10 cellular contexts compared by ENCODE assay signal in the genomic region with DNA sequence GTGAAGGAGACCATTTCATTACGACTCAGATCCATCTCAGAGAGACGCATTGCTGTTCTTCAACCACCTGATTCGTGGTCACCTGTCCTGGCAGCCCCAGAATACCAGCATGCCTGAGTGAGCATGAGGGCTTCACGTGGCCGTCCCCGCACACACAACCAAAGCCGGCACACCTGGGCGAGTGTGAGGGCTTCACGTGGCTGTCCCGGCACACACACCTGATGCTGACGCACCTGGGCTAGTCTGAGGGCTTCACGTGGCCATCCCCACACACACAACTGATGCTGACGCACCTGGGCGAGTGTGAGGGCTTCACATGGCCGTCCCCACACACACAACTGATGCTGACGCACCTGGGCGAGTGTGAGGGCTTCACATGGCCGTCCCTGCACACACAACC. TPM values are rescaled to one million over a fixed set of nuclear protein-coding genes. Genes with fewer than 3 reads are reported as not detected.
DNase-seq lines count a peak whose midpoint lies in the region; ATAC-seq, FAIRE-seq and TF ChIP-seq lines count a peak whose summit lies in the region.
"Not testable (repeated sequence)": the region's sequence is repeated elsewhere in the genome, so short reads cannot be mapped to it uniquely, and the experiment has no call there.
"Had no signal": no experiment of that assay in that cellular context is flagged by ENCODE, and none has a peak within 500 bp of the region (broad histone marks: within the 10 kb centered on the region; RNA-seq: fewer than 3 reads in every experiment).

No MANE protein-coding gene starts in this region.

- H3K4me2 ChIP-seq in BLaER1, result peak overlapping the region; percentile 53
- peak overlapping the region in 7 of 11 experiments; percentile 28 to 72 (median 65); a peak in 13 of 22 replicates for H3K4me2 ChIP-seq in BLaER1 treated with 17β-estradiol and CSF1 and Interleukin-3, amounts not matched to agents 10 nM and 100 nM

- not testable (repeated sequence) for ATAC-seq in Right ventricle myocardium inferior, right cardiac atrium

- not testable (repeated sequence) for H3K36me3 Mint-ChIP-seq in endothelial cell (ENCODE audit: low read depth, unreplicated experiment)

- not testable (repeated sequence) for H3K4me3 ChIP-seq in BLaER1; BLaER1 treated with 17β-estradiol and CSF1 and Interleukin-3, amounts not matched to agents 10 nM and 100 nM; right cardiac atrium (ENCODE audit: low read length); kidney (ENCODE audit: low read length in 2 of 2)

- 91% methylated on average over 18 of the region's 18 CpGs for WGBS in right cardiac atrium

- not testable (repeated sequence) for DNase-seq in endothelial cell (ENCODE audit: low spot score)
- DNase-seq in Right ventricle myocardium inferior (ENCODE audit: missing footprints), result peak; percentile 31
- peak in 2 of 3 donors; percentile 23 to 43 for DNase-seq in right cardiac atrium
- peak; percentile 66 for DNase-seq in kidney

- peaks cover 34% of the 10 kb centered on the region for H3K4me1 ChIP-seq in BLaER1
- peaks cover 8 to 32% (median 24%) of the 10 kb centered on the region in 10 experiments for H3K4me1 ChIP-seq in BLaER1 treated with 17β-estradiol and CSF1 and Interleukin-3, amounts not matched to agents 10 nM and 100 nM
- not testable (repeated sequence) for H3K4me1 ChIP-seq in right cardiac atrium (ENCODE audit: control insufficient read depth, insufficient read depth, low read length); kidney (ENCODE audit: control insufficient read depth in 1 of 2, insufficient read depth in 1 of 2, low read depth in 1 of 2, low read length in 2 of 2)

- intact Hi-C loops in Right ventricle myocardium inferior (cut with DNase I), result not testable (repeated sequence)
- intact Hi-C loops in right cardiac atrium (cut with DNase I), result loop anchor here in 2 of 4 donors (5.0 kb wide), 2 partner anchors 131 to 231 kb away; no protein-coding TSS in a partner anchor
- intact Hi-C loops in kidney (cut with DNase I), result loop anchor here (10.0 kb wide), 1 partner anchor 134 kb away; no protein-coding TSS in a partner anchor

- H3K36me3 ChIP-seq in BLaER1, result peaks cover 20% of the 10 kb centered on the region
- peaks cover 0 to 19% (median 9%) of the 10 kb centered on the region in 11 experiments; a peak in 11 of 22 replicates for H3K36me3 ChIP-seq in BLaER1 treated with 17β-estradiol and CSF1 and Interleukin-3, amounts not matched to agents 10 nM and 100 nM
- not testable (repeated sequence) for H3K36me3 ChIP-seq in kidney (ENCODE audit: control insufficient read depth in 1 of 2, insufficient read depth in 2 of 2, low read length in 2 of 2)

- not testable (repeated sequence) for H3K9ac ChIP-seq in BLaER1; BLaER1 treated with 17β-estradiol and CSF1 and Interleukin-3, amounts not matched to agents 10 nM and 100 nM; kidney (ENCODE audit: low read length in 2 of 2)

- H3K9me3 ChIP-seq in BLaER1, result peaks cover 36% of the 10 kb centered on the region
- H3K9me3 ChIP-seq in BLaER1 treated with 17β-estradiol and CSF1 and Interleukin-3, amounts not matched to agents 10 nM and 100 nM (replicated peaks in 1 of 11), result peaks cover 29 to 48% (median 37%) of the 10 kb centered on the region in 11 experiments
- H3K9me3 ChIP-seq in right cardiac atrium (ENCODE audit: control insufficient read depth, low read length); kidney (ENCODE audit: control insufficient read depth in 1 of 2, low read length in 2 of 2): not testable (repeated sequence)

- not testable (repeated sequence) for H3K27ac ChIP-seq in BLaER1; BLaER1 treated with 17β-estradiol and CSF1 and Interleukin-3, amounts not matched to agents 10 nM and 100 nM; right cardiac atrium (ENCODE audit: low read length); kidney (ENCODE audit: low read depth in 2 of 2, low read length in 2 of 2)

- peak overlapping the region; percentile 39 for H3K4me3 Mint-ChIP-seq in endothelial cell (ENCODE audit: unreplicated experiment)

- not testable (repeated sequence) for H4K20me1 ChIP-seq in BLaER1
- H4K20me1 ChIP-seq in BLaER1 treated with 17β-estradiol and CSF1 and Interleukin-3, amounts not matched to agents 10 nM and 100 nM, result peaks cover 0 to 20% (median 0%) of the 10 kb centered on the region in 11 experiments; a peak in 6 of 22 replicates

- TF ChIP-seq CTCF in endothelial cell (IDR thresholded peaks at IDR 0.05; ENCODE audit: unreplicated experiment); kidney (IDR thresholded peaks at IDR 0.05; ENCODE audit: borderline replicate concordance, extremely low read depth, insufficient read depth): not testable (repeated sequence)

- H3K9me3 Mint-ChIP-seq in endothelial cell (ENCODE audit: unreplicated experiment), result not testable (repeated sequence)

- H3K27ac Mint-ChIP-seq in endothelial cell (ENCODE audit: unreplicated experiment), result not testable (repeated sequence)

- not testable (repeated sequence) for FAIRE-seq in kidney (lab: Jason Lieb, UNC)

- H3K4me1 Mint-ChIP-seq in endothelial cell (ENCODE audit: unreplicated experiment), result not testable (repeated sequence)

- H3K27me3 ChIP-seq in BLaER1; BLaER1 treated with 17β-estradiol and CSF1 and Interleukin-3, amounts not matched to agents 10 nM and 100 nM; right cardiac atrium (ENCODE audit: control insufficient read depth, insufficient read depth): not testable (repeated sequence)

- not testable (repeated sequence) for H3K27me3 Mint-ChIP-seq in endothelial cell (ENCODE audit: unreplicated experiment)

RNA-seq across cellular contexts. Expression of gene DPYSL4, which starts 34.2 kb away (rescaled TPM):
- total RNA-seq in endothelial cell (ENCODE audit: unreplicated experiment), result 15.0 TPM
- total RNA-seq in Right ventricle myocardium inferior, result 24.9 TPM
- 10 to 100 TPM in 1 of 4 donors, 1 to 10 TPM in 3; 1.9 to 13.8 (median 5.6) TPM for total RNA-seq in right cardiac atrium
- polyA plus RNA-seq in right cardiac atrium, result 11.0 TPM
- 0.60 TPM for total RNA-seq in kidney
- not detected for polyA plus RNA-seq in kidney (ENCODE audit: insufficient read depth, low read depth, low replicate concordance)
- total RNA-seq: Caco-2, Calu3 had no signal
- polyA plus RNA-seq: CD14-positive monocyte; CD8-positive, alpha-beta memory T cell had no signal
